ENCODE assay signal across 8 cellular contexts in genomic region chr2:108652187-108652931, GRCh38.
DNase-seq lines count a peak whose midpoint lies in the region; ATAC-seq and TF ChIP-seq lines count a peak whose summit lies in the region.
"Not testable (repeated sequence)": the region's sequence is repeated elsewhere in the genome, so short reads cannot be mapped to it uniquely, and the experiment has no call there.

No MANE protein-coding gene starts in this region.

- not testable (repeated sequence) for TF ChIP-seq POLR2A in NB4 (IDR thresholded peaks at IDR 0.05; ENCODE audit: extremely low read depth, insufficient read length)

- DNase-seq in CD14-positive monocyte (ENCODE audit: low spot score) (peak; percentile 92), NB4 (ENCODE audit: low read depth) (peak; percentile 97), astrocyte of the spinal cord (ENCODE audit: low read depth, low spot score) (peak; percentile 74), immature natural killer cell (peak; percentile 28 to 39 (median 36))
- DNase-seq in stimulated activated CD4-positive, alpha-beta T cell treated with anti-CD3 and anti-CD28 coated beads, Interleukin-15, amount 100 ng/mL, for 24 hours: peak; percentile 53

- peaks cover 22% of the 10 kb centered on the region for H3K4me1 Mint-ChIP-seq in CD14-positive monocyte
- peaks cover 12 to 22% of the 10 kb centered on the region in 2 donors for H3K4me1 Mint-ChIP-seq in immature natural killer cell

- not testable (repeated sequence) for H3K4me3 ChIP-seq in NB4 (ENCODE audit: low read depth, low read length); astrocyte of the spinal cord (ENCODE audit: low read depth, low read length)

- ATAC-seq in GM19397 (IDR thresholded peaks at IDR 0.05; ENCODE audit: unreplicated experiment) (peak; percentile 97), HG03039 (IDR thresholded peaks at IDR 0.05; ENCODE audit: unreplicated experiment) (peak; percentile 95)
- peak; percentile 95 for ATAC-seq in activated CD4-positive, CD25-positive, alpha-beta regulatory T cell treated with anti-CD3 and anti-CD28 coated beads, Interleukin-2, amount 50 U/mL, for 24 hours

- TF ChIP-seq CTCF in CD14-positive monocyte (IDR thresholded peaks at IDR 0.05); NB4 (IDR thresholded peaks at IDR 0.05; ENCODE audit: low read depth, low read length); astrocyte of the spinal cord (IDR thresholded peaks at IDR 0.05; ENCODE audit: low read depth, low read length): not testable (repeated sequence)

- in situ Hi-C loops in astrocyte of the spinal cord (cut with HindIII; ENCODE audit: low sequenced_read_pairs): not testable (repeated sequence)

- H3K27ac Mint-ChIP-seq in CD14-positive monocyte: peak overlapping the region; percentile 87 to 98 (median 96)
- peak overlapping the region; percentile 81 to 87 (median 86) for H3K27ac Mint-ChIP-seq in immature natural killer cell

- intact Hi-C loops in CD14-positive monocyte (cut with micrococcal nuclease): not testable (repeated sequence)

- H3K4me3 Mint-ChIP-seq in CD14-positive monocyte: not testable (repeated sequence)
- peak overlapping the region in 4 of 5 donors; percentile 41 to 73 (median 60) for H3K4me3 Mint-ChIP-seq in immature natural killer cell

- not testable (repeated sequence) for H3K36me3 Mint-ChIP-seq in CD14-positive monocyte, immature natural killer cell

- not testable (repeated sequence) for H3K9me3 Mint-ChIP-seq in CD14-positive monocyte, immature natural killer cell

- not testable (repeated sequence) for H3K27me3 Mint-ChIP-seq in CD14-positive monocyte (ENCODE audit: low read depth in 3 of 3); immature natural killer cell (ENCODE audit: low read depth in 3 of 3)

Comparison
In these comparisons a context has a peak if more than half of its experiments do, and no peak if none do; other contexts are left out.
1. DNase-seq: peak in every context shown above with its lines; median percentile 97 in NB4; 92 in CD14-positive monocyte; 74 in astrocyte of the spinal cord; 53 in stimulated activated CD4-positive, alpha-beta T cell treated with anti-CD3 and anti-CD28 coated beads, Interleukin-15, amount 100 ng/mL, for 24 hours; 36 in immature natural killer cell.